Comparison of ENCODE assay signal across 8 cellular contexts in the genomic region with DNA sequence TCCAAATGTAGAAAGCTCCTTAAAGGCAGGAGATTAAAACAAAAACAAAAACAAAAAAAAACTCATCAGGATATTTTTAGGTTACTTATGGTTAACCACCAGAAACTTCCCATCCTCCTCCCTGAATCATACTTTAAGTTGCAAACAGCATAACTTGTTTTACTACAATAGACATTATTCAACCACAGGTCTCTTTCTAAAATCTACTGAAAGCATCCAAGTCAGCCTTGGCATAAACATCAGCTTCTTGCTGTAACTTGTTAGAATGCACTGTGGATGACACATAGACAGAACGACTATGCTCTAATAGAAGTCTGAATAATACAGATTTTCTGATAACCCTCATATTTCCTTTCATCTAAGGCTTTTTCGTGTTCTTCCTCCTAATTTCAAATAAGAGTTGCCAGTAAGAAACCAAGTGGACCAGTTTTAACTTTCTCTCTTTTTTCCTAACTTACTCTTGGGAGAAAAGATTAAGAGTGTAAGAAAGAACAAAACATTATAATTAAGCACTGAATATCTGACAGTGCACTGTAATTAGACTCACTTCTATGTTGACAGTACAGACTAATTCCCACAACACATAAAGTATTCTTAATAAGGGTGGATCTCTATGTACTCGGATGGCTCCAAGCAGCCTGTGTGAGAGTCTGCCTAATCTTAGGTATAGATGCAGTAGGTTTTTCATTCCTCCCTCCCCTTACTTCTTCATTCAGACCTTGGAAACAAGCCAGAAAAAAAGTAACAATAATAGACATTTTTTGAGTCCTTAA.
DNase-seq lines count a peak whose midpoint lies in the region; ATAC-seq, FAIRE-seq and TF ChIP-seq lines count a peak whose summit lies in the region.
"Not testable (repeated sequence)": the region's sequence is repeated elsewhere in the genome, so short reads cannot be mapped to it uniquely, and the experiment has no call there.

No MANE protein-coding gene starts in this region.

- peak; percentile 31 for DNase-seq in A172 (ENCODE audit: low spot score)
- peak; percentile 33 for DNase-seq in GM03348 (ENCODE audit: low spot score)
- not testable (repeated sequence) for DNase-seq in H54 (ENCODE audit: insufficient read length, low spot score)
- peak; percentile 8 for DNase-seq in NCI-H1105 treated with DMSO at 0.1 percent for 48 hours (lab: John Stamatoyannopoulos, UW)
- DNase-seq in astrocyte (ENCODE audit: low read depth) = peak; percentile 21
- peak; percentile 66 for DNase-seq in foreskin melanocyte

- not testable (repeated sequence) for H4K20me1 ChIP-seq in astrocyte (ENCODE audit: insufficient read depth, low read length)

- H3K9ac ChIP-seq in astrocyte (ENCODE audit: low read length) = not testable (repeated sequence)

- H3K4me1 Mint-ChIP-seq in astrocyte (ENCODE audit: low read depth, unreplicated experiment) = not testable (repeated sequence)

- H3K27me3 Mint-ChIP-seq in astrocyte (ENCODE audit: low read depth, unreplicated experiment) = not testable (repeated sequence)

- not testable (repeated sequence) for H2AFZ ChIP-seq in astrocyte (ENCODE audit: low read depth, low read length)

- H3K4me1 ChIP-seq in astrocyte (ENCODE audit: insufficient read depth, low read length) = not testable (repeated sequence)

- not testable (repeated sequence) for H3K27ac ChIP-seq in astrocyte (ENCODE audit: low read depth, low read length)
- peak overlapping the region in 15 of 21 experiments; percentile 14 to 77 (median 73) for H3K27ac ChIP-seq in skin epidermis

- H3K4me2 ChIP-seq in astrocyte (ENCODE audit: low read length) = not testable (repeated sequence)

- not testable (repeated sequence) for H3K27me3 ChIP-seq in astrocyte (ENCODE audit: insufficient read depth, low read length)

- not testable (repeated sequence) for TF ChIP-seq POLR2A in H54 (IDR thresholded peaks at IDR 0.05; ENCODE audit: low read depth, low read length)

- peak; percentile 98 for ATAC-seq in esophagus mucosa

- peak; percentile 81 for FAIRE-seq in H54 (lab: Jason Lieb, UNC)
- FAIRE-seq in astrocyte (lab: Jason Lieb, UNC) = not testable (repeated sequence)

- H3K27ac Mint-ChIP-seq in astrocyte (ENCODE audit: unreplicated experiment) = not testable (repeated sequence)

- H3K9me3 ChIP-seq in astrocyte (ENCODE audit: insufficient read depth, low read depth, low read length) = not testable (repeated sequence)

- not testable (repeated sequence) for TF ChIP-seq CTCF in astrocyte (IDR thresholded peaks at IDR 0.05; ENCODE audit: insufficient read depth, low read depth, low read length)

- not testable (repeated sequence) for H3K79me2 ChIP-seq in astrocyte (ENCODE audit: insufficient read depth, low read length)

- H3K36me3 Mint-ChIP-seq in astrocyte (ENCODE audit: low read depth, unreplicated experiment) = not testable (repeated sequence)

- not testable (repeated sequence) for H3K4me3 ChIP-seq in astrocyte (ENCODE audit: insufficient read depth, low read depth, low read length); skin epidermis

- H3K4me3 Mint-ChIP-seq in astrocyte (ENCODE audit: unreplicated experiment) = not testable (repeated sequence)

- not testable (repeated sequence) for H3K9me3 Mint-ChIP-seq in astrocyte (ENCODE audit: unreplicated experiment)

- H3K36me3 ChIP-seq in astrocyte (ENCODE audit: insufficient read depth, low read length) = not testable (repeated sequence)
